ENCODE assay signal across 17 cellular contexts in genomic region chr2:320561-320960, GRCh38. TPM values are rescaled to one million over a fixed set of nuclear protein-coding genes. Genes with fewer than 3 reads are reported as not detected.
DNase-seq lines count a peak whose midpoint lies in the region; ATAC-seq and TF ChIP-seq lines count a peak whose summit lies in the region.
"Had no signal": no experiment of that assay in that cellular context is flagged by ENCODE, and none has a peak within 500 bp of the region (broad histone marks: within the 10 kb centered on the region; RNA-seq: fewer than 3 reads in every experiment).

No MANE protein-coding gene starts in this region.

- no peak overlapping the region for H3K27ac ChIP-seq in neural progenitor cell
- H3K27ac ChIP-seq: 22Rv1, A549, C4-2B, HL-60 had no signal

- TF ChIP-seq CTCF in neural progenitor cell (IDR thresholded peaks at IDR 0.05) (no peak), mucosa of descending colon (IDR thresholded peaks at IDR 0.05) (no peak)

- H3K9me3 Mint-ChIP-seq in activated T-helper 2 cell treated with anti-CD3 and anti-CD28 coated beads, Interferon-gamma antibody, Interleukin-2, Interleukin-4, amounts not matched to agents 10 μg/mL and 5 μg/mL and 100 μg/mL, durations not matched to agents 14 hours and 24 hours and 36 hours: peaks cover 8% of the 10 kb centered on the region
- peaks cover 34% of the 10 kb centered on the region for H3K9me3 Mint-ChIP-seq in neural progenitor cell
- H3K9me3 Mint-ChIP-seq: CD4-positive, alpha-beta T cell; GM23338 had no signal

- H3K9me3 ChIP-seq in neural progenitor cell (ENCODE audit: low read depth) (no peaks in the 10 kb centered on the region), mucosa of descending colon (no peaks in the 10 kb centered on the region)
- H3K9me3 ChIP-seq: A549, Caco-2 had no signal

- H3K4me2 ChIP-seq in neural progenitor cell: no peak overlapping the region
- H3K4me2 ChIP-seq: A549, GM23338 had no signal

- peaks cover 4% of the 10 kb centered on the region for H3K27me3 Mint-ChIP-seq in activated T-helper 2 cell treated with anti-CD3 and anti-CD28 coated beads, Interferon-gamma antibody, Interleukin-2, Interleukin-4, amounts not matched to agents 10 μg/mL and 5 μg/mL and 100 μg/mL, durations not matched to agents 14 hours and 24 hours and 36 hours (ENCODE audit: low read depth)
- peaks cover 9% of the 10 kb centered on the region for H3K27me3 Mint-ChIP-seq in neural progenitor cell (ENCODE audit: insufficient read depth, low read depth)

- H3K4me1 Mint-ChIP-seq in activated T-helper 2 cell treated with anti-CD3 and anti-CD28 coated beads, Interferon-gamma antibody, Interleukin-2, Interleukin-4, amounts not matched to agents 10 μg/mL and 5 μg/mL and 100 μg/mL, durations not matched to agents 14 hours and 24 hours and 36 hours (ENCODE audit: low read depth): peaks cover 45% of the 10 kb centered on the region
- peaks cover 43% of the 10 kb centered on the region for H3K4me1 Mint-ChIP-seq in neural progenitor cell

- ATAC-seq in mucosa of descending colon: no peak
- no peak for ATAC-seq in HG02973 (IDR thresholded peaks at IDR 0.05; ENCODE audit: unreplicated experiment)
- ATAC-seq: GM23338 had no signal

- H3K4me3 Mint-ChIP-seq in activated T-helper 2 cell treated with anti-CD3 and anti-CD28 coated beads, Interferon-gamma antibody, Interleukin-2, Interleukin-4, amounts not matched to agents 10 μg/mL and 5 μg/mL and 100 μg/mL, durations not matched to agents 14 hours and 24 hours and 36 hours (ENCODE audit: low read depth): no peak overlapping the region
- no peak overlapping the region for H3K4me3 Mint-ChIP-seq in neural progenitor cell
- H3K4me3 Mint-ChIP-seq: CD4-positive, alpha-beta T cell; GM23338 had no signal

- H3K27ac Mint-ChIP-seq in activated T-helper 2 cell treated with anti-CD3 and anti-CD28 coated beads, Interferon-gamma antibody, Interleukin-2, Interleukin-4, amounts not matched to agents 10 μg/mL and 5 μg/mL and 100 μg/mL, durations not matched to agents 14 hours and 24 hours and 36 hours: peak overlapping the region; percentile 22
- H3K27ac Mint-ChIP-seq in neural progenitor cell: peak overlapping the region; percentile 75
- H3K27ac Mint-ChIP-seq: CD4-positive, alpha-beta T cell; GM23338 had no signal

- H3K36me3 ChIP-seq in neural progenitor cell: no peaks in the 10 kb centered on the region
- H3K36me3 ChIP-seq in mucosa of descending colon (ENCODE audit: low read depth): no peaks in the 10 kb centered on the region

- H3K9ac ChIP-seq in neural progenitor cell: no peak overlapping the region

- intact Hi-C loops in activated T-helper 2 cell treated with anti-CD3 and anti-CD28 coated beads, Interferon-gamma antibody, Interleukin-2, Interleukin-4, amounts not matched to agents 10 μg/mL and 5 μg/mL and 100 μg/mL, durations not matched to agents 14 hours and 24 hours and 36 hours (cut with micrococcal nuclease): no loop called here
- intact Hi-C loops in mucosa of descending colon (cut with DNase I, micrococcal nuclease): no loop called here

- peaks cover 11% of the 10 kb centered on the region for H3K4me1 ChIP-seq in neural progenitor cell
- no peaks in the 10 kb centered on the region for H3K4me1 ChIP-seq in mucosa of descending colon (ENCODE audit: low read depth)
- H3K4me1 ChIP-seq: A549, Caco-2 had no signal

- H3F3A ChIP-seq in neural progenitor cell (ENCODE audit: low read depth): peaks cover 9% of the 10 kb centered on the region

- H4K20me1 ChIP-seq in neural progenitor cell (ENCODE audit: low read depth): no peaks in the 10 kb centered on the region

- no peak overlapping the region for H2AFZ ChIP-seq in neural progenitor cell (replicated peaks)
- H2AFZ ChIP-seq: GM23338 had no signal

- no peak overlapping the region for H3K4me3 ChIP-seq in neural progenitor cell
- H3K4me3 ChIP-seq in mucosa of descending colon: no peak overlapping the region
- H3K4me3 ChIP-seq: A549, GM23338 had no signal

- peak; percentile 37 for DNase-seq in NK-92 treated with Interleukin-12 subunit alpha and Interleukin-12 subunit beta, amount 100 ng/mL, for 24 hours (lab: John Stamatoyannopoulos, UW)
- no peak for DNase-seq in NK-92 (lab: John Stamatoyannopoulos, UW; ENCODE audit: unreplicated experiment)
- no peak for DNase-seq in activated T-helper 2 cell treated with anti-CD3 and anti-CD28 coated beads, Interferon-gamma antibody, Interleukin-2, Interleukin-4, amounts not matched to agents 10 μg/mL and 5 μg/mL and 100 μg/mL, durations not matched to agents 14 hours and 24 hours and 36 hours (ENCODE audit: low spot score)
- no peak for DNase-seq in neural progenitor cell (ENCODE audit: low spot score)
- DNase-seq in mucosa of descending colon: no peak
- DNase-seq in middle frontal gyrus (ENCODE audit: extremely low spot score, low spot score): no peak
- DNase-seq: AML-193; Caco-2; CD4-positive, alpha-beta T cell; HCEC 1CT had no signal

- no peaks in the 10 kb centered on the region for H3K79me2 ChIP-seq in neural progenitor cell (ENCODE audit: low read depth)

- no peaks in the 10 kb centered on the region for H3K27me3 ChIP-seq in neural progenitor cell

- H3K36me3 Mint-ChIP-seq in activated T-helper 2 cell treated with anti-CD3 and anti-CD28 coated beads, Interferon-gamma antibody, Interleukin-2, Interleukin-4, amounts not matched to agents 10 μg/mL and 5 μg/mL and 100 μg/mL, durations not matched to agents 14 hours and 24 hours and 36 hours (ENCODE audit: low read depth): peaks cover 8% of the 10 kb centered on the region
- peaks cover 12% of the 10 kb centered on the region for H3K36me3 Mint-ChIP-seq in neural progenitor cell

RNA-seq across cellular contexts. Expression of gene ALKAL2, which starts 32.7 kb away (rescaled TPM):
- 16.3 and 17.6 TPM in 2 replicates for total RNA-seq in activated T-helper 2 cell treated with anti-CD3 and anti-CD28 coated beads, Interferon-gamma antibody, Interleukin-2, Interleukin-4, amounts not matched to agents 10 μg/mL and 5 μg/mL and 100 μg/mL, durations not matched to agents 14 hours and 24 hours and 36 hours
- total RNA-seq in neural progenitor cell (ENCODE audit: low replicate concordance) (not detected in 2 replicates), mucosa of descending colon (1 to 10 TPM; 2.2 to 3.5 (median 3.0) TPM)
- total RNA-seq: Caco-2; CD4-positive, alpha-beta T cell; HT1080 had no signal

RNA-seq across cellular contexts. Expression of gene ACP1, which starts 55.8 kb away (rescaled TPM):
- 168 and 177 TPM in 2 replicates for total RNA-seq in activated T-helper 2 cell treated with anti-CD3 and anti-CD28 coated beads, Interferon-gamma antibody, Interleukin-2, Interleukin-4, amounts not matched to agents 10 μg/mL and 5 μg/mL and 100 μg/mL, durations not matched to agents 14 hours and 24 hours and 36 hours
- total RNA-seq in neural progenitor cell (ENCODE audit: low replicate concordance) (173 and 236 TPM in 2 replicates), mucosa of descending colon (10 to 100 TPM; 61.9 to 87.3 (median 72.1) TPM)

RNA-seq across cellular contexts. Expression of gene SH3YL1, which starts 56.7 kb away (rescaled TPM):
- total RNA-seq in activated T-helper 2 cell treated with anti-CD3 and anti-CD28 coated beads, Interferon-gamma antibody, Interleukin-2, Interleukin-4, amounts not matched to agents 10 μg/mL and 5 μg/mL and 100 μg/mL, durations not matched to agents 14 hours and 24 hours and 36 hours: 34.7 and 37.1 TPM in 2 replicates
- total RNA-seq in neural progenitor cell (ENCODE audit: low replicate concordance) (24.3 and 47.9 TPM in 2 replicates), mucosa of descending colon (100 to 1,000 TPM in 1 of 3 donors, 10 to 100 TPM in 2; 49.5 to 102 (median 92.3) TPM)
